In the genomic region with DNA sequence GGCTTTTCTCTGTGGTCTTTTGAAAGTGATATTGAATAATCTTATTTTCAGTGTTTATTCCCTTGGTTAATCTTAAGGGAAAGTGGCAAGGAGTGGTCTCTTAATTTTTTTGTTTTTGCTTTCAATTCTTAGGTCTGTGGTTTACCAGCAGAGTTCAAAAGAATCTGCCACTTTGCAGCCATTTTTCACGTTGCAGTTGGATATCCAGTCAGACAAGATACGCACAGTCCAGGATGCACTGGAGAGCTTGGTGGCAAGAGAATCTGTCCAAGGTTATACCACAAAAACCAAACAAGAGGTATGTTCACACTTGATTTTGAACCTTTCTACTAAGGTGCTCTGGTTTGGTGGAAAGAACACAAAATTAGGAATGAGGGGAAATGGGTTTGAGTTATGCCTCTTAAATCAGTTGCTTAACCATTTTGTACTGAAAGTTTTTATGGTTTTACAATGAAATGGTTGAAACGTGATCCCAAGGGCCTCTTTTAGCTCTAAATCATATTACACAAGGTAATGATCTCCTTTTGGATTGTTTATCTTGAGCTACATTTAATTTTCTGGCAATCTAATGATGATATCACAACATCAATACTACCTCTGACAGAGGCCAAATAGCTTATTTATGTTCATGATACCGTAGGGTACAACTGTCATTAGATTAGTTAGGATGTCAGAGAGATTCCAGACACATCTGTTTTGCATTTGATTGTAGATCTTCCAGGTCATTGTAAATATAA, we compare ENCODE assay signal across 2 cellular contexts.
TF ChIP-seq lines count a peak whose summit lies in the region.

No MANE protein-coding gene starts in this region.

TF ChIP-seq in HepG2, 621 proteins besides CTCF, POLR2A, EP300 and RAD21:
- TF ChIP-seq SP1 (IDR thresholded peaks at IDR 0.05) (no peak), SP1 (CRISPR knock-in tag; IDR thresholded peaks at IDR 0.05) (no peak), MIER2 (CRISPR knock-in tag; IDR thresholded peaks at IDR 0.05) (no peak), CEBPB (IDR thresholded peaks at IDR 0.05; ENCODE audit: borderline replicate concordance, low read depth, low read length) (peak; percentile 19; the same call in 1 of the 2 replicates)

TF ChIP-seq in WTC11, 78 proteins besides CTCF, POLR2A, EP300 and RAD21:
- TF ChIP-seq SP1 (CRISPR knock-in tag; conservative IDR thresholded peaks at IDR 0.05) (no peak), ZNF532 (CRISPR knock-in tag; IDR thresholded peaks at IDR 0.05; ENCODE audit: borderline replicate concordance) (no peak), EMX1 (CRISPR knock-in tag; IDR thresholded peaks at IDR 0.05) (no peak), GABPB1 (CRISPR knock-in tag; IDR thresholded peaks at IDR 0.05) (no peak), KAT7 (CRISPR knock-in tag; IDR thresholded peaks at IDR 0.05; ENCODE audit: borderline replicate concordance) (no peak), OVOL2 (CRISPR knock-in tag; IDR thresholded peaks at IDR 0.05; ENCODE audit: borderline replicate concordance) (no peak), FOXJ3 (CRISPR knock-in tag; IDR thresholded peaks at IDR 0.05; ENCODE audit: borderline replicate concordance) (no peak), CREB1 (CRISPR knock-in tag; IDR thresholded peaks at IDR 0.05) (no peak), ESRRA (CRISPR knock-in tag; IDR thresholded peaks at IDR 0.05; ENCODE audit: borderline replicate concordance) (no peak), GRHL2 (CRISPR knock-in tag; IDR thresholded peaks at IDR 0.05; ENCODE audit: insufficient replicate concordance, severe bottlenecking) (no peak)
- TF ChIP-seq, protein P1, sequence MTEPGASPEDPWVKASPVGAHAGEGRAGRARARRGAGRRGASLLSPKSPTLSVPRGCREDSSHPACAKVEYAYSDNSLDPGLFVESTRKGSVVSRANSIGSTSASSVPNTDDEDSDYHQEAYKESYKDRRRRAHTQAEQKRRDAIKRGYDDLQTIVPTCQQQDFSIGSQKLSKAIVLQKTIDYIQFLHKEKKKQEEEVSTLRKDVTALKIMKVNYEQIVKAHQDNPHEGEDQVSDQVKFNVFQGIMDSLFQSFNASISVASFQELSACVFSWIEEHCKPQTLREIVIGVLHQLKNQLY (CRISPR knock-in tag; IDR thresholded peaks at IDR 0.05): no peak
- TF ChIP-seq, protein P2, sequence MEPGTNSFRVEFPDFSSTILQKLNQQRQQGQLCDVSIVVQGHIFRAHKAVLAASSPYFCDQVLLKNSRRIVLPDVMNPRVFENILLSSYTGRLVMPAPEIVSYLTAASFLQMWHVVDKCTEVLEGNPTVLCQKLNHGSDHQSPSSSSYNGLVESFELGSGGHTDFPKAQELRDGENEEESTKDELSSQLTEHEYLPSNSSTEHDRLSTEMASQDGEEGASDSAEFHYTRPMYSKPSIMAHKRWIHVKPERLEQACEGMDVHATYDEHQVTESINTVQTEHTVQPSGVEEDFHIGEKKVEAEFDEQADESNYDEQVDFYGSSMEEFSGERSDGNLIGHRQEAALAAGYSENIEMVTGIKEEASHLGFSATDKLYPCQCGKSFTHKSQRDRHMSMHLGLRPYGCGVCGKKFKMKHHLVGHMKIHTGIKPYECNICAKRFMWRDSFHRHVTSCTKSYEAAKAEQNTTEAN (CRISPR knock-in tag; IDR thresholded peaks at IDR 0.05): no peak
